Comparison of ENCODE assay signal across 8 cellular contexts in genomic region chr21:39350094-39351006, GRCh38. TPM values are rescaled to one million over a fixed set of nuclear protein-coding genes. Genes with fewer than 3 reads are reported as not detected.
DNase-seq lines count a peak whose midpoint lies in the region; ATAC-seq and TF ChIP-seq lines count a peak whose summit lies in the region.

No MANE protein-coding gene starts in this region.

- peaks cover 29% of the 10 kb centered on the region for H3K4me1 ChIP-seq in BLaER1
- H3K4me1 ChIP-seq in MM.1S (ENCODE audit: low read length) = peaks cover 11% of the 10 kb centered on the region
- H3K4me1 ChIP-seq in colonic mucosa = peaks cover 5% of the 10 kb centered on the region

- H3K36me3 Mint-ChIP-seq in naive thymus-derived CD8-positive, alpha-beta T cell = peaks cover under 1 to 21% (median 2%) of the 10 kb centered on the region in 3 donors

- H3K9me3 Mint-ChIP-seq in naive thymus-derived CD8-positive, alpha-beta T cell = peaks cover 0 to 4% (median 0%) of the 10 kb centered on the region in 9 donors

- peaks cover 14% of the 10 kb centered on the region for H3K36me3 ChIP-seq in BLaER1
- peaks cover 17% of the 10 kb centered on the region; the same call in 1 of the 2 replicates for H3K36me3 ChIP-seq in MM.1S (replicated peaks; ENCODE audit: insufficient read depth, low read length)
- H3K36me3 ChIP-seq in colonic mucosa = no peaks in the 10 kb centered on the region

- H3K4me3 Mint-ChIP-seq in naive thymus-derived CD8-positive, alpha-beta T cell = peak overlapping the region; percentile 91 to 100 (median 96)

- peak overlapping the region; percentile 76 for H3K4me3 ChIP-seq in BLaER1
- peak overlapping the region; percentile 72 for H3K4me3 ChIP-seq in MM.1S (ENCODE audit: low read length)
- H3K4me3 ChIP-seq in colonic mucosa = peak overlapping the region; percentile 56

- H3K27me3 Mint-ChIP-seq in naive thymus-derived CD8-positive, alpha-beta T cell = peaks cover 0 to 8% (median 5%) of the 10 kb centered on the region in 5 donors

- DNase-seq in MM.1S (no peak), colonic mucosa (peak; percentile 22), mucosa of gallbladder (ENCODE audit: low spot score) (no peak), HuH-7.5 (ENCODE audit: low spot score) (no peak), sciatic nerve (ENCODE audit: low spot score) (no peak)
- DNase-seq in naive thymus-derived CD8-positive, alpha-beta T cell = no peak

- peak overlapping the region; percentile 85 for H3K9ac ChIP-seq in BLaER1
- peak overlapping the region; percentile 79 for H3K9ac ChIP-seq in MM.1S (ENCODE audit: low read length)
- H3K9ac ChIP-seq in colonic mucosa (ENCODE audit: low read depth in 2 of 2, low read length in 2 of 2) = peak overlapping the region; percentile 74 to 87

- POLR2A ChIA-PET in naive thymus-derived CD8-positive, alpha-beta T cell (lab: Charles Lee) = interaction anchor here (0.6 to 7.0 kb wide), 8 partner anchors 8 to 166 kb away, joined by 3 to 178 read pairs (median 6); partner anchors contain the start of genes BRWD1 and PSMG1

- H3K9me3 ChIP-seq in BLaER1 = no peaks in the 10 kb centered on the region
- H3K9me3 ChIP-seq in MM.1S (replicated peaks; ENCODE audit: insufficient read depth, low read length) = no peaks in the 10 kb centered on the region
- H3K9me3 ChIP-seq in colonic mucosa = no peaks in the 10 kb centered on the region

- no peak for ATAC-seq in naive thymus-derived CD8-positive, alpha-beta T cell
- no peak for ATAC-seq in HG02970 (IDR thresholded peaks at IDR 0.05; ENCODE audit: low FRiP score, unreplicated experiment)
- no peak for ATAC-seq in sciatic nerve

- TF ChIP-seq CTCF in MM.1S (IDR thresholded peaks at IDR 0.05; ENCODE audit: low read length) (no peak), colonic mucosa (IDR thresholded peaks at IDR 0.05) (peak; percentile 13)

- H3K79me2 ChIP-seq in MM.1S (ENCODE audit: low read length) = peaks cover 34% of the 10 kb centered on the region

- H3K9me2 ChIP-seq in MM.1S (replicated peaks; ENCODE audit: insufficient read depth, low read length) = no peaks in the 10 kb centered on the region

- intact Hi-C loops in colonic mucosa (cut with DNase I) (no loop called here), sciatic nerve (cut with DNase I) (no loop called here)

- H3K4me1 Mint-ChIP-seq in naive thymus-derived CD8-positive, alpha-beta T cell = peaks cover 21 to 39% (median 30%) of the 10 kb centered on the region in 4 donors

- H3K4me2 ChIP-seq in BLaER1 (peak overlapping the region; percentile 92), MM.1S (ENCODE audit: low read depth, low read length) (peak overlapping the region; percentile 79)

- H3K27me3 ChIP-seq in BLaER1 (no peaks in the 10 kb centered on the region), MM.1S (replicated peaks; ENCODE audit: insufficient read depth, low read length) (no peaks in the 10 kb centered on the region), colonic mucosa (no peaks in the 10 kb centered on the region)

- peak overlapping the region; percentile 96 to 100 (median 99) for H3K27ac Mint-ChIP-seq in naive thymus-derived CD8-positive, alpha-beta T cell

- H4K20me1 ChIP-seq in BLaER1 = peaks cover 31% of the 10 kb centered on the region
- H4K20me1 ChIP-seq in MM.1S (ENCODE audit: insufficient read depth, low read length) = peaks cover 17% of the 10 kb centered on the region; the same call in 1 of the 2 replicates

- peak overlapping the region; percentile 88 for H2AFZ ChIP-seq in MM.1S (ENCODE audit: low read length)

- H3K27ac ChIP-seq in BLaER1 (peak overlapping the region; percentile 88), MM.1S (ENCODE audit: low read length) (peak overlapping the region; percentile 69; the same call in 1 of the 2 replicates), colonic mucosa (peak overlapping the region; percentile 97)

- H3F3A ChIP-seq in MM.1S (ENCODE audit: insufficient read depth, low read length) = peaks cover 12% of the 10 kb centered on the region

RNA-seq across cellular contexts. Expression of gene HMGN1, which starts 1.5 kb away (rescaled TPM):
- total RNA-seq in colonic mucosa (100 to 1,000 TPM; 240 to 305 TPM), mucosa of gallbladder (191 TPM), sciatic nerve (116 TPM)
- total RNA-seq in naive thymus-derived CD8-positive, alpha-beta T cell = 100 to 1,000 TPM; 252 to 263 TPM
- 100 to 1,000 TPM; 248 to 285 (median 249) TPM for polyA plus RNA-seq in naive thymus-derived CD8-positive, alpha-beta T cell

RNA-seq across cellular contexts. Expression of gene BRWD1, which starts 36.9 kb away (rescaled TPM):
- total RNA-seq in colonic mucosa = 10 to 100 TPM; 38.6 to 43.1 TPM
- 100 to 1,000 TPM; 116 to 121 TPM for total RNA-seq in naive thymus-derived CD8-positive, alpha-beta T cell
- 10 to 100 TPM; 26.3 to 42.6 (median 36.2) TPM for polyA plus RNA-seq in naive thymus-derived CD8-positive, alpha-beta T cell
- 41.0 TPM for total RNA-seq in mucosa of gallbladder
- 71.6 TPM for total RNA-seq in sciatic nerve
